In genomic region chr14:34009956-34010355, GRCh38 we compare ENCODE assay signal across 7 cellular contexts.
"Had no signal": no experiment of that assay in that cellular context is flagged by ENCODE, and none has a peak within 500 bp of the region (broad histone marks: within the 10 kb centered on the region; RNA-seq: fewer than 3 reads in every experiment).

No MANE protein-coding gene starts in this region.

- FAIRE-seq: H1, H54, HTR-8/SVneo had no signal

- H3K4me3 ChIP-seq: GM23338 had no signal

- H3K4me2 ChIP-seq: GM23338 had no signal

- ATAC-seq: GM23338 had no signal

- DNase-seq: H9, HCEC 1CT, KG1 had no signal
